24 cellular contexts compared by ENCODE assay signal in the genomic region with DNA sequence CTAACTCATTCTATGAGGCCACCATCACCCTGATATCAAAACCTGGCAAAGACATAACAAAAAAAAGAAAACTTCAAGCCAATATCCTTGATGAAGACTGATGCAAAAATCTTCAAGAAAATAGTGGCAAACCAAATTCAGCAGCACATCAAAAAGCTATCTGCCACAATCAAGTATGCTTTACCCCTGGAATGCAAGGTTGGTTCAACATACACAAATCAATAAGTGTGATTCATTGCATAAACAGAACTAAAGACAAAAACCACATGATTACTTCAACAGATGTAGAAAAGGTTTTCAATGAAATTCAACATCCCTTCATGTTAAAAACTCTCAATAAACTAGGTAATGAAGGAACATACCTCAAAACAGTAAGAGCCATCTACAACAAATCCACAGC. TPM values are rescaled to one million over a fixed set of nuclear protein-coding genes. Genes with fewer than 3 reads are reported as not detected.
DNase-seq lines count a peak whose midpoint lies in the region; ATAC-seq, FAIRE-seq and TF ChIP-seq lines count a peak whose summit lies in the region.
"Had no signal": no experiment of that assay in that cellular context is flagged by ENCODE, and none has a peak within 500 bp of the region (broad histone marks: within the 10 kb centered on the region; RNA-seq: fewer than 3 reads in every experiment).

No MANE protein-coding gene starts in this region.

- TF ChIP-seq CTCF in HepG2 (CRISPR knock-in tag; IDR thresholded peaks at IDR 0.05) (no peak), right lobe of liver (IDR thresholded peaks at IDR 0.05) (no peak), choroid plexus epithelial cell (conservative IDR thresholded peaks at IDR 0.05; ENCODE audit: low read depth, low read length) (no peak)

- H3K4me3 ChIP-seq in HepG2 (replicated peaks in 1 of 3; ENCODE audit: insufficient read depth in 1 of 3, low read depth in 2 of 3, low read length in 3 of 3) (no peak overlapping the region), right lobe of liver (no peak overlapping the region), choroid plexus epithelial cell (ENCODE audit: low read depth, low read length) (no peak overlapping the region)
- H3K4me3 ChIP-seq: A549; BLaER1 treated with 17β-estradiol and CSF1 and Interleukin-3, amounts not matched to agents 10 nM and 100 nM; GM12878 had no signal

- no peak for FAIRE-seq in HepG2 (lab: Jason Lieb, UNC)
- FAIRE-seq: A549, GM12878, GM12892, GM18507 had no signal

- BruUV-seq in HepG2 (replicated peaks; lab: Mats Ljungman, UMichigan): no TSS peak

- TF ChIP-seq EP300 in HepG2 (IDR thresholded peaks at IDR 0.05; ENCODE audit: low read depth in 2 of 2, low read length in 2 of 2) (no peak), HepG2 (CRISPR knock-in tag; IDR thresholded peaks at IDR 0.05; ENCODE audit: borderline replicate concordance) (no peak)

- TF ChIP-seq POLR2A in HepG2 (IDR thresholded peaks at IDR 0.05; ENCODE audit: insufficient read depth in 1 of 2, low read depth in 2 of 2, low read length in 2 of 2) (no peak), right lobe of liver (IDR thresholded peaks at IDR 0.05) (no peak)

- H3K79me2 ChIP-seq in HepG2 (ENCODE audit: insufficient read depth, low read length): no peaks in the 10 kb centered on the region

- DNase-seq in DMS53 (lab: John Stamatoyannopoulos, UW) (peak; percentile 25), DMS53 treated with DMSO at 0.1 percent for 48 hours (lab: John Stamatoyannopoulos, UW; ENCODE audit: unreplicated experiment) (no peak), HepG2 (ENCODE audit: low spot score) (no peak), right lobe of liver (no peak), choroid plexus epithelial cell (ENCODE audit: low read depth) (peak; percentile 8)
- DNase-seq: AML-193; CD4-positive, alpha-beta memory T cell; CD4-positive, CD25-positive, alpha-beta regulatory T cell; CD8-positive, alpha-beta memory T cell; COR-L47; DMS 273 treated with DMSO at 0.1 percent for 48 hours; DMS153; DMS79; DND-41; EL; GDM1 had no signal

- H3K4me1 ChIP-seq in HepG2 (ENCODE audit: insufficient read depth, low read length) (peaks cover 13% of the 10 kb centered on the region), right lobe of liver (no peaks in the 10 kb centered on the region)
- H3K4me1 ChIP-seq: A549; BLaER1 treated with 17β-estradiol and CSF1 and Interleukin-3, amounts not matched to agents 10 nM and 100 nM had no signal

- H3K9me3 ChIP-seq in HepG2 (ENCODE audit: low read length) (peaks cover 23% of the 10 kb centered on the region), right lobe of liver (no peaks in the 10 kb centered on the region)

- TF ChIP-seq RAD21 in HepG2 (CRISPR knock-in tag; IDR thresholded peaks at IDR 0.05): no peak

- H3K9ac ChIP-seq in HepG2 (ENCODE audit: insufficient read depth, low read depth, low read length): no peak overlapping the region
- H3K9ac ChIP-seq: BLaER1 treated with 17β-estradiol and CSF1 and Interleukin-3, amounts not matched to agents 10 nM and 100 nM had no signal

- no peak for ATAC-seq in HepG2
- no peak for ATAC-seq in right lobe of liver
- ATAC-seq in GM21737 (IDR thresholded peaks at IDR 0.05; ENCODE audit: unreplicated experiment): no peak
- ATAC-seq: A549, GM12878 had no signal

- intact Hi-C loops in HepG2 (cut with micrococcal nuclease; ENCODE audit: unreplicated experiment) (no loop called here), right lobe of liver (cut with DNase I) (no loop called here)

- H2AFZ ChIP-seq in HepG2 (ENCODE audit: low read length): no peak overlapping the region

- H3K36me3 ChIP-seq in HepG2 (replicated peaks in 1 of 2; ENCODE audit: control insufficient read depth in 1 of 2, insufficient read depth in 2 of 2, low read length in 2 of 2): no peaks in the 10 kb centered on the region
- no peaks in the 10 kb centered on the region for H3K36me3 ChIP-seq in right lobe of liver

- H3K4me2 ChIP-seq in HepG2 (ENCODE audit: low read depth, low read length): no peak overlapping the region
- H3K4me2 ChIP-seq: A549; BLaER1 treated with 17β-estradiol and CSF1 and Interleukin-3, amounts not matched to agents 10 nM and 100 nM had no signal

- CTCF ChIA-PET in HepG2 (lab: Yijun Ruan, JAX; ENCODE audit: low intra/inter-chr PET ratio, low total read pairs): no interaction called here

- POLR2A ChIA-PET in HepG2 (lab: Yijun Ruan, JAX): no interaction called here

- H3K27me3 ChIP-seq in HepG2 (ENCODE audit: control insufficient read depth in 1 of 2, insufficient read depth in 2 of 2, low read length in 2 of 2): no peaks in the 10 kb centered on the region
- no peaks in the 10 kb centered on the region for H3K27me3 ChIP-seq in right lobe of liver
- H3K27me3 ChIP-seq: BLaER1 treated with 17β-estradiol and CSF1 and Interleukin-3, amounts not matched to agents 10 nM and 100 nM had no signal

- in situ Hi-C loops in HepG2 (cut with HindIII; ENCODE audit: extremely low pct_ligation_motif_present, low pct_unique_long_range_greater_than_20kb): no loop called here

- no peaks in the 10 kb centered on the region for H4K20me1 ChIP-seq in HepG2 (ENCODE audit: insufficient read depth, low read length)
- H4K20me1 ChIP-seq: BLaER1 treated with 17β-estradiol and CSF1 and Interleukin-3, amounts not matched to agents 10 nM and 100 nM had no signal

- no peak overlapping the region for H3K27ac ChIP-seq in HepG2 (ENCODE audit: extremely low read length, insufficient read depth, low read length)
- H3K27ac ChIP-seq in right lobe of liver: no peak overlapping the region
- H3K27ac ChIP-seq: 22Rv1; A549; BLaER1 treated with 17β-estradiol and CSF1 and Interleukin-3, amounts not matched to agents 10 nM and 100 nM; C4-2B had no signal

TF ChIP-seq in HepG2, 621 proteins besides CTCF, POLR2A, EP300 and RAD21:
- no peak for TF ChIP-seq FOSL2 (CRISPR knock-in tag; IDR thresholded peaks at IDR 0.05)
- TF ChIP-seq ONECUT2 (CRISPR knock-in tag; IDR thresholded peaks at IDR 0.05): 0 out of 2 replicates have a peak, but pooled peaks have one; percentile 35

RNA-seq across cellular contexts. Expression of gene CMC2, which starts 48.4 kb away (rescaled TPM):
- total RNA-seq in HepG2 (2016; rRNA removed; fragmentation: Illumina TruSeq; extraction: Trizol) (129 and 147 TPM in 2 replicates), right lobe of liver (10 to 100 TPM; 23.5 to 58.3 (median 42.1) TPM)
- total RNA-seq in HepG2 (2016; cell fraction: cytosol; rRNA removed; fragmentation: Illumina TruSeq; extraction: Trizol; ENCODE audit: low read depth): 111 and 171 TPM in 2 replicates
- 118 and 155 TPM in 2 replicates for total RNA-seq in HepG2 (2016; cell fraction: insoluble cytoplasmic fraction; rRNA removed; fragmentation: Illumina TruSeq; extraction: Trizol)
- 132 and 180 TPM in 2 replicates for total RNA-seq in HepG2 (2016; cell fraction: membrane; rRNA removed; fragmentation: Illumina TruSeq; extraction: Trizol)
- 49.2 and 54.6 TPM in 2 replicates for total RNA-seq in HepG2 (2016; cell fraction: nucleus; rRNA removed; fragmentation: Illumina TruSeq; extraction: Trizol)
- polyA plus RNA-seq in HepG2 (2011; rRNA removed): 92.1 and 116 TPM in 2 replicates
- 134 and 148 TPM in 2 replicates for polyA plus RNA-seq in HepG2 (2011; cell fraction: cytosol; rRNA removed)
- polyA plus RNA-seq in HepG2 (2011; cell fraction: nucleus; rRNA removed): 22.2 and 24.5 TPM in 2 replicates
- polyA plus RNA-seq in HepG2 (2012): 81.8 and 85.6 TPM in 2 replicates
- polyA plus RNA-seq in HepG2 (2016; cell fraction: cytosol; fragmentation: Illumina TruSeq; extraction: Trizol; ENCODE audit: low read depth): 157 and 235 TPM in 2 replicates
- 172 and 176 TPM in 2 replicates for polyA plus RNA-seq in HepG2 (2016; cell fraction: insoluble cytoplasmic fraction; fragmentation: Illumina TruSeq; extraction: Trizol; ENCODE audit: low read depth)
- 133 and 179 TPM in 2 replicates for polyA plus RNA-seq in HepG2 (2016; cell fraction: membrane; fragmentation: Illumina TruSeq; extraction: Trizol; ENCODE audit: low read depth)
- 86.6 and 97.5 TPM in 2 replicates for polyA plus RNA-seq in HepG2 (2016; cell fraction: nucleus; fragmentation: Illumina TruSeq; extraction: Trizol; ENCODE audit: insufficient read depth, low read depth)
- 70.9 and 71.9 TPM in 2 replicates for polyA minus RNA-seq in HepG2 (2011; rRNA and poly(A)+ RNA removed; ENCODE audit: low replicate concordance)
- 19.8 and 22.3 TPM in 2 replicates for polyA minus RNA-seq in HepG2 (2011; cell fraction: cytosol; rRNA and poly(A)+ RNA removed)
- 35.4 and 68.6 TPM in 2 replicates for polyA minus RNA-seq in HepG2 (2011; cell fraction: nucleus; rRNA and poly(A)+ RNA removed)

RNA-seq across cellular contexts. Expression of gene CENPN, which starts 48.7 kb away (rescaled TPM):
- 129 and 193 TPM in 2 replicates for total RNA-seq in HepG2 (2016; rRNA removed; fragmentation: Illumina TruSeq; extraction: Trizol)
- total RNA-seq in HepG2 (2016; cell fraction: cytosol; rRNA removed; fragmentation: Illumina TruSeq; extraction: Trizol; ENCODE audit: low read depth): 98.3 and 119 TPM in 2 replicates
- 133 and 185 TPM in 2 replicates for total RNA-seq in HepG2 (2016; cell fraction: insoluble cytoplasmic fraction; rRNA removed; fragmentation: Illumina TruSeq; extraction: Trizol)
- total RNA-seq in HepG2 (2016; cell fraction: membrane; rRNA removed; fragmentation: Illumina TruSeq; extraction: Trizol): 180 and 185 TPM in 2 replicates
- 46.2 and 59.6 TPM in 2 replicates for total RNA-seq in HepG2 (2016; cell fraction: nucleus; rRNA removed; fragmentation: Illumina TruSeq; extraction: Trizol)
- polyA plus RNA-seq in HepG2 (2011; rRNA removed): 17.3 and 29.7 TPM in 2 replicates
- polyA plus RNA-seq in HepG2 (2011; cell fraction: cytosol; rRNA removed): 15.2 and 17.8 TPM in 2 replicates
- polyA plus RNA-seq in HepG2 (2011; cell fraction: nucleus; rRNA removed): 8.3 and 10.1 TPM in 2 replicates
- polyA plus RNA-seq in HepG2 (2012): 46.5 and 70.0 TPM in 2 replicates
- 113 and 120 TPM in 2 replicates for polyA plus RNA-seq in HepG2 (2016; cell fraction: cytosol; fragmentation: Illumina TruSeq; extraction: Trizol; ENCODE audit: low read depth)
- polyA plus RNA-seq in HepG2 (2016; cell fraction: insoluble cytoplasmic fraction; fragmentation: Illumina TruSeq; extraction: Trizol; ENCODE audit: low read depth): 123 and 135 TPM in 2 replicates
- polyA plus RNA-seq in HepG2 (2016; cell fraction: membrane; fragmentation: Illumina TruSeq; extraction: Trizol; ENCODE audit: low read depth): 123 and 146 TPM in 2 replicates
- 40.0 and 50.9 TPM in 2 replicates for polyA plus RNA-seq in HepG2 (2016; cell fraction: nucleus; fragmentation: Illumina TruSeq; extraction: Trizol; ENCODE audit: insufficient read depth, low read depth)
- 17.1 and 164 TPM in 2 replicates for polyA minus RNA-seq in HepG2 (2011; rRNA and poly(A)+ RNA removed; ENCODE audit: low replicate concordance)
- 14.1 and 16.1 TPM in 2 replicates for polyA minus RNA-seq in HepG2 (2011; cell fraction: cytosol; rRNA and poly(A)+ RNA removed)
- polyA minus RNA-seq in HepG2 (2011; cell fraction: nucleus; rRNA and poly(A)+ RNA removed): 17.9 and 25.4 TPM in 2 replicates
- 10 to 100 TPM in 1 of 6 experiments, 1 to 10 TPM in 5; 6.6 to 11.4 (median 7.9) TPM for total RNA-seq in right lobe of liver

Comparison
In these comparisons a context has a peak if more than half of its experiments do, and no peak if none do; other contexts are left out.
1. DNase-seq: peak in DMS53 (single experiment) and choroid plexus epithelial cell (single experiment); none in DMS53 treated with DMSO at 0.1 percent for 48 hours (single experiment), HepG2 (single experiment) and right lobe of liver (0 of 3).